ENCODE assay signal across 10 cellular contexts in the genomic region with DNA sequence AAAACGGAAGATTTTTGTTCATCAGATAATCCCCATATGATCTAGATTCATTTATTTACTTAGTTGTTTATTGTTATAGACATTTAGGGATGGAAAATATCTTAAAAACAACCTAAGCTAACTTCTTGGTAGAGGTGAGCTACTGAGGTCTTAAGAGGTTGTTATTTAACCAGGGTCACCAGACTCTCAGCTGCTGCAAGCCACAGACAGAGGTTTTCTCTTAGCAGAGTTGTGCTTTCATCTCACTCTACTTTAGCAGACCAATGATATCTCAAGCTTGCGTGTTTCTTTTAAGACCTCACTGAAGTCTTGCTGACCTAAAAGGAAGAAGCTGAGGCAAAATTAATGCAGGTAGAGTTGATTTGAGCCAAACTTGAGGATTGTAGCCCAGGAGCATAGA. TPM values are rescaled to one million over a fixed set of nuclear protein-coding genes. Genes with fewer than 3 reads are reported as not detected.
A peak's percentile ranks its signal among the peaks of the same experiment; 100 is the strongest.
DNase-seq lines count a peak whose midpoint lies in the region; ATAC-seq and TF ChIP-seq lines count a peak whose summit lies in the region.
"Had no signal": no experiment of that assay in that cellular context is flagged by ENCODE, and none has a peak within 500 bp of the region (broad histone marks: within the 10 kb centered on the region; RNA-seq: fewer than 3 reads in every experiment).

No MANE protein-coding gene starts in this region.

- no peak for TF ChIP-seq POLR2A in ovary (IDR thresholded peaks at IDR 0.05)

- H3K27me3 ChIP-seq in ovary: no peaks in the 10 kb centered on the region

- peaks cover 4% of the 10 kb centered on the region for H3K4me1 ChIP-seq in ovary (ENCODE audit: insufficient read depth)

- H3K27ac Mint-ChIP-seq in naive thymus-derived CD8-positive, alpha-beta T cell: peak overlapping the region in 5 of 10 donors; percentile 0 to 89 (median 29)

- intact Hi-C loops in ovary (cut with DNase I): no loop called here

- WGBS in ovary, 3 donors: 41 to 62% (median 46%) methylated on average over 2 of the region's 2 CpGs

- H3K27ac ChIP-seq in ovary: peak overlapping the region in 1 of 2 donors; percentile 70

- peaks cover 0 to 15% (median 3%) of the 10 kb centered on the region in 3 donors for H3K36me3 Mint-ChIP-seq in naive thymus-derived CD8-positive, alpha-beta T cell

- peaks cover 15 to 65% (median 44%) of the 10 kb centered on the region in 4 donors for H3K4me1 Mint-ChIP-seq in naive thymus-derived CD8-positive, alpha-beta T cell

- H3K4me3 ChIP-seq in ovary: no peak overlapping the region

- no peak for TF ChIP-seq CTCF in ovary (IDR thresholded peaks at IDR 0.05)

- POLR2A ChIA-PET in naive thymus-derived CD8-positive, alpha-beta T cell (lab: Charles Lee): interaction anchor here (1.1 to 3.1 kb wide), 2 partner anchors 14 to 44 kb away, joined by 3 to 12 read pairs; a partner anchor contains a TSS

- H3K9me3 ChIP-seq in ovary: no peaks in the 10 kb centered on the region

- H3K36me3 ChIP-seq in ovary: no peaks in the 10 kb centered on the region

- H3K4me3 Mint-ChIP-seq in naive thymus-derived CD8-positive, alpha-beta T cell: peak overlapping the region in 5 of 10 donors; percentile 2 to 41 (median 15)
- H3K4me3 Mint-ChIP-seq: activated naive CD8-positive, alpha-beta T cell had no signal

- DNase-seq in OCI-M1 (lab: John Stamatoyannopoulos, UW) (peak; percentile 23), ovary (no peak), ureter (ENCODE audit: low spot score) (no peak), NOMO-1 (lab: John Stamatoyannopoulos, UW; ENCODE audit: unreplicated experiment in 2 of 2) (no peak)
- peak in 2 of 10 donors; percentile 5 to 21 for DNase-seq in naive thymus-derived CD8-positive, alpha-beta T cell
- DNase-seq in NK-92 treated with Interleukin-12 subunit alpha and Interleukin-12 subunit beta, amount 100 ng/mL, for 24 hours (lab: John Stamatoyannopoulos, UW): no peak
- DNase-seq: stimulated activated CD4-positive, alpha-beta T cell treated with anti-CD3 and anti-CD28 coated beads, Interleukin-12 subunit alpha, Interleukin-12 subunit beta, amount 100 ng/mL, for 4 hours had no signal

- no peak for TF ChIP-seq EP300 in ovary (IDR thresholded peaks at IDR 0.05)

- H3K27me3 Mint-ChIP-seq in naive thymus-derived CD8-positive, alpha-beta T cell: no peaks in the 10 kb centered on the region
- H3K27me3 Mint-ChIP-seq: activated naive CD8-positive, alpha-beta T cell had no signal

- peak; percentile 96 for ATAC-seq in GM18861 (IDR thresholded peaks at IDR 0.05; ENCODE audit: unreplicated experiment)
- peak; percentile 49 for ATAC-seq in HG02571 (IDR thresholded peaks at IDR 0.05; ENCODE audit: unreplicated experiment)
- peak; percentile 61 to 63 for ATAC-seq in naive thymus-derived CD8-positive, alpha-beta T cell

- no peaks in the 10 kb centered on the region for H3K9me3 Mint-ChIP-seq in naive thymus-derived CD8-positive, alpha-beta T cell

RNA-seq across cellular contexts. Expression of a gene that starts 43.6 kb away (rescaled TPM):
- total RNA-seq in naive thymus-derived CD8-positive, alpha-beta T cell: 10 to 100 TPM; 44.4 to 48.0 TPM
- 10 to 100 TPM in 2 of 3 donors, 1 to 10 TPM in 1; 9.4 to 16.5 (median 13.5) TPM for polyA plus RNA-seq in naive thymus-derived CD8-positive, alpha-beta T cell
- total RNA-seq in ovary: 10 to 100 TPM; 16.8 to 54.1 (median 34.9) TPM
- 10 to 100 TPM; 10.9 to 30.0 TPM for polyA plus RNA-seq in ovary
- 62.8 TPM for total RNA-seq in ureter
